18 cellular contexts compared by ENCODE assay signal in genomic region chr20:53841741-53842140, GRCh38.
DNase-seq lines count a peak whose midpoint lies in the region; ATAC-seq and TF ChIP-seq lines count a peak whose summit lies in the region.
"Had no signal": no experiment of that assay in that cellular context is flagged by ENCODE, and none has a peak within 500 bp of the region (broad histone marks: within the 10 kb centered on the region; RNA-seq: fewer than 3 reads in every experiment).

No MANE protein-coding gene starts in this region.

- H2AFZ ChIP-seq in OCI-LY1 (ENCODE audit: low read length), result 0 out of 2 replicates have a peak overlapping the region, but pooled peaks have one; percentile 13

- no peak overlapping the region for H3K9ac ChIP-seq in OCI-LY1 (ENCODE audit: low read length)

- peaks cover 70% of the 10 kb centered on the region for H3K4me1 ChIP-seq in OCI-LY1 (ENCODE audit: insufficient read depth, low read length, severe bottlenecking)
- peaks cover 25 to 94% (median 75%) of the 10 kb centered on the region in 6 donors for H3K4me1 ChIP-seq in spleen

- no peak for DNase-seq in activated T-cell treated with anti-CD3 and anti-CD28 coated beads, Interleukin-2, amount 50 U/mL, for 24 hours
- DNase-seq in activated T-cell treated with anti-CD3 and anti-CD28 coated beads for 4 hours (no peak), spleen (no peak), endothelial cell (ENCODE audit: low spot score) (no peak), H7 (no peak)
- no peak for DNase-seq in activated naive CD8-positive, alpha-beta T cell treated with anti-CD3 and anti-CD28 coated beads for 36 hours
- DNase-seq: anterior cingulate cortex, DND-41, esophagus squamous epithelium, HFFc6, MG63, midbrain, NCI-H187 treated with DMSO at 0.1 percent for 48 hours, NCI-H345 had no signal

- ATAC-seq in HG02981 (IDR thresholded peaks at IDR 0.05; ENCODE audit: unreplicated experiment), result no peak
- ATAC-seq: left lobe of liver, SK-N-SH treated with all-trans-retinoic acid at 6 μM for 48 hours had no signal

- no peak overlapping the region for H3K4me2 ChIP-seq in OCI-LY1 (ENCODE audit: low read length)

- no peaks in the 10 kb centered on the region for H3K9me3 Mint-ChIP-seq in activated T-cell treated with anti-CD3 and anti-CD28 coated beads, Interleukin-2, amount 50 U/mL, for 24 hours
- peaks cover 7% of the 10 kb centered on the region for H3K9me3 Mint-ChIP-seq in activated naive CD8-positive, alpha-beta T cell treated with anti-CD3 and anti-CD28 coated beads for 36 hours
- H3K9me3 Mint-ChIP-seq in endothelial cell (ENCODE audit: unreplicated experiment), result no peaks in the 10 kb centered on the region

- no peaks in the 10 kb centered on the region for H3K9me2 ChIP-seq in OCI-LY1 (ENCODE audit: low read depth, low read length)

- peak overlapping the region; percentile 29 for H3K4me3 Mint-ChIP-seq in activated T-cell treated with anti-CD3 and anti-CD28 coated beads, Interleukin-2, amount 50 U/mL, for 24 hours
- no peak overlapping the region for H3K4me3 Mint-ChIP-seq in activated naive CD8-positive, alpha-beta T cell treated with anti-CD3 and anti-CD28 coated beads for 36 hours
- no peak overlapping the region for H3K4me3 Mint-ChIP-seq in endothelial cell (ENCODE audit: unreplicated experiment)
- H3K4me3 Mint-ChIP-seq: HFFc6 had no signal

- TF ChIP-seq CTCF in OCI-LY1 (IDR thresholded peaks at IDR 0.05; ENCODE audit: low read length) (no peak), spleen (IDR thresholded peaks at IDR 0.05 in 8 of 11, conservative IDR thresholded peaks at IDR 0.05 in 3 of 11) (no peak), endothelial cell (IDR thresholded peaks at IDR 0.05; ENCODE audit: unreplicated experiment) (no peak)

- intact Hi-C loops in spleen (cut with DNase I; ENCODE audit: low total_unique reads), result loop anchor here (10.0 kb wide), 1 partner anchor 97 kb away; no protein-coding TSS in a partner anchor

- TF ChIP-seq POLR2A in spleen (IDR thresholded peaks at IDR 0.05), result no peak

- no peaks in the 10 kb centered on the region for H3K27me3 ChIP-seq in OCI-LY1 (ENCODE audit: insufficient read depth, low read length)
- no peaks in the 10 kb centered on the region for H3K27me3 ChIP-seq in spleen (replicated peaks in 1 of 7)
- H3K27me3 ChIP-seq in H7 (ENCODE audit: control insufficient read depth, insufficient read depth, low read length), result no peaks in the 10 kb centered on the region
- H3K27me3 ChIP-seq: esophagus squamous epithelium, MG63 had no signal

- no peaks in the 10 kb centered on the region for H4K20me1 ChIP-seq in OCI-LY1 (ENCODE audit: insufficient read depth, low read length)

- H3K27ac ChIP-seq in OCI-LY1 (ENCODE audit: low read depth, low read length, poor library complexity, severe bottlenecking), result peak overlapping the region; percentile 88
- peak overlapping the region; percentile 55 to 88 (median 78) for H3K27ac ChIP-seq in spleen

- no peaks in the 10 kb centered on the region for H3K36me3 Mint-ChIP-seq in activated T-cell treated with anti-CD3 and anti-CD28 coated beads, Interleukin-2, amount 50 U/mL, for 24 hours (ENCODE audit: low read depth)
- peaks cover 4% of the 10 kb centered on the region for H3K36me3 Mint-ChIP-seq in activated naive CD8-positive, alpha-beta T cell treated with anti-CD3 and anti-CD28 coated beads for 36 hours
- H3K36me3 Mint-ChIP-seq in endothelial cell (ENCODE audit: low read depth, unreplicated experiment), result no peaks in the 10 kb centered on the region

- peaks cover 24% of the 10 kb centered on the region; the same call in 1 of the 2 replicates for H3F3A ChIP-seq in OCI-LY1 (ENCODE audit: insufficient read depth, low read length)

- H3K36me3 ChIP-seq in OCI-LY1 (ENCODE audit: insufficient read depth, low read length), result no peaks in the 10 kb centered on the region
- no peaks in the 10 kb centered on the region for H3K36me3 ChIP-seq in spleen
- no peaks in the 10 kb centered on the region for H3K36me3 ChIP-seq in H7 (replicated peaks; ENCODE audit: control insufficient read depth, insufficient read depth, low read length)
- H3K36me3 ChIP-seq: esophagus squamous epithelium, MG63 had no signal

- H3K4me3 ChIP-seq in OCI-LY1 (ENCODE audit: low read depth, low read length, poor library complexity, severe bottlenecking) (no peak overlapping the region), spleen (no peak overlapping the region), H7 (ENCODE audit: insufficient read depth, low read depth, low read length) (no peak overlapping the region)
- H3K4me3 ChIP-seq: esophagus squamous epithelium, MG63 had no signal

- H3K27ac Mint-ChIP-seq in activated T-cell treated with anti-CD3 and anti-CD28 coated beads, Interleukin-2, amount 50 U/mL, for 24 hours, result peak overlapping the region; percentile 91
- peak overlapping the region; percentile 94 for H3K27ac Mint-ChIP-seq in activated naive CD8-positive, alpha-beta T cell treated with anti-CD3 and anti-CD28 coated beads for 36 hours
- no peak overlapping the region for H3K27ac Mint-ChIP-seq in endothelial cell (ENCODE audit: unreplicated experiment)
- H3K27ac Mint-ChIP-seq: HFFc6 had no signal

- no peaks in the 10 kb centered on the region for H3K79me2 ChIP-seq in OCI-LY1 (ENCODE audit: insufficient read depth, low read length)

- 64 to 96% (median 89%) methylated on average over 2 to 3 of the region's 3 CpGs for WGBS in spleen, 5 donors

- no peaks in the 10 kb centered on the region for H3K9me3 ChIP-seq in OCI-LY1 (ENCODE audit: low read length)
- H3K9me3 ChIP-seq in spleen, result no peaks in the 10 kb centered on the region
- H3K9me3 ChIP-seq: esophagus squamous epithelium had no signal

- peaks cover 83% of the 10 kb centered on the region for H3K4me1 Mint-ChIP-seq in activated T-cell treated with anti-CD3 and anti-CD28 coated beads, Interleukin-2, amount 50 U/mL, for 24 hours (ENCODE audit: low read depth)
- peaks cover 76% of the 10 kb centered on the region for H3K4me1 Mint-ChIP-seq in activated naive CD8-positive, alpha-beta T cell treated with anti-CD3 and anti-CD28 coated beads for 36 hours
- peaks cover 4% of the 10 kb centered on the region for H3K4me1 Mint-ChIP-seq in endothelial cell (ENCODE audit: unreplicated experiment)

- no peaks in the 10 kb centered on the region for H3K27me3 Mint-ChIP-seq in activated T-cell treated with anti-CD3 and anti-CD28 coated beads, Interleukin-2, amount 50 U/mL, for 24 hours
- no peaks in the 10 kb centered on the region for H3K27me3 Mint-ChIP-seq in activated naive CD8-positive, alpha-beta T cell treated with anti-CD3 and anti-CD28 coated beads for 36 hours
- H3K27me3 Mint-ChIP-seq in endothelial cell (ENCODE audit: unreplicated experiment), result peaks cover 3% of the 10 kb centered on the region
